Comparison of ENCODE assay signal across 1 cellular context in the genomic region with DNA sequence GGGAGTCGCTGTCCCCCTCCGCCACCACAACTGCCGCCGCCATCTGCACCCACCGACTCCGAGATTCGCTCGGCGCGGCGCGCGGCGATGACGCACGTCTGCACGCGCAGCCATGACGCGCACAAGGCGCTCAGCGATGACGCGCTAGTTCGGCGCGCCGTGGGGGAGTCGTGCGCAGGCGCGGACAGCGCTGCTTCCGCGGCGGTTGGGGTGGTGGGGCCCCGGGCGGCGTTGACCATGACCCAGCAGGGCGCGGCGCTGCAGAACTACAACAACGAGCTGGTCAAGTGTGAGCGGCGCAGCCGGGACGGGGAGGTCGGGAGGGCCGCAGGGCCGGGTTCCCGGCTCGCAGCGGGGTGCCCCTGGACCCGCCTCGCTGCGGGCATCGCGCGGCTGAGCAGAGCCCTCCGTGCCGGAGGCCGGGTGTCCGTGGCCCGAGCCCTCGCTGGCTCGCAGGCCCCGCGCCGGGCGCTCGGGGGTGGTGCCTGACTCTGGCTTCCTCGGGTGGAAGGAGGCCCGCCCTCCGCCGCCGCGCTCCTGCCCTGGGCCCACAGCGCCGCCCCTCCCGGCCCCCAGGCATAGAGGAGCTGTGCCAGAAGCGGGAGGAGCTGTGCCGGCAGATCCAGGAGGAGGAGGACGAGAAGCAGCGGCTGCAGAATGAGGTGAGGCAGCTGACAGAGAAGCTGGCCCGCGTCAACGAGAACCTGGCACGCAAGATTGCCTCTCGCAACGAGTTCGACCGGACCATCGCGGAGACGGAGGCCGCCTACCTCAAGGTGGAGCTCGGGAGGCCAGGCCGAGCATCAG.
A peak's percentile ranks its signal among the peaks of the same experiment; 100 is the strongest.
TF ChIP-seq lines count a peak whose summit lies in the region.

A gene with protein sequence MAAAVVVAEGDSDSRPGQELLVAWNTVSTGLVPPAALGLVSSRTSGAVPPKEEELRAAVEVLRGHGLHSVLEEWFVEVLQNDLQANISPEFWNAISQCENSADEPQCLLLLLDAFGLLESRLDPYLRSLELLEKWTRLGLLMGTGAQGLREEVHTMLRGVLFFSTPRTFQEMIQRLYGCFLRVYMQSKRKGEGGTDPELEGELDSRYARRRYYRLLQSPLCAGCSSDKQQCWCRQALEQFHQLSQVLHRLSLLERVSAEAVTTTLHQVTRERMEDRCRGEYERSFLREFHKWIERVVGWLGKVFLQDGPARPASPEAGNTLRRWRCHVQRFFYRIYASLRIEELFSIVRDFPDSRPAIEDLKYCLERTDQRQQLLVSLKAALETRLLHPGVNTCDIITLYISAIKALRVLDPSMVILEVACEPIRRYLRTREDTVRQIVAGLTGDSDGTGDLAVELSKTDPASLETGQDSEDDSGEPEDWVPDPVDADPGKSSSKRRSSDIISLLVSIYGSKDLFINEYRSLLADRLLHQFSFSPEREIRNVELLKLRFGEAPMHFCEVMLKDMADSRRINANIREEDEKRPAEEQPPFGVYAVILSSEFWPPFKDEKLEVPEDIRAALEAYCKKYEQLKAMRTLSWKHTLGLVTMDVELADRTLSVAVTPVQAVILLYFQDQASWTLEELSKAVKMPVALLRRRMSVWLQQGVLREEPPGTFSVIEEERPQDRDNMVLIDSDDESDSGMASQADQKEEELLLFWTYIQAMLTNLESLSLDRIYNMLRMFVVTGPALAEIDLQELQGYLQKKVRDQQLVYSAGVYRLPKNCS (minus strand): TSS at position 71 of the 807 bp plus-strand sequence. CDS start 28 bp downstream, at position 43.
A gene with protein sequence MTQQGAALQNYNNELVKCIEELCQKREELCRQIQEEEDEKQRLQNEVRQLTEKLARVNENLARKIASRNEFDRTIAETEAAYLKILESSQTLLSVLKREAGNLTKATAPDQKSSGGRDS (plus strand): TSS at position 187 of the 807 bp plus-strand sequence. CDS start 51 bp downstream, at position 238.

TF ChIP-seq in IMR-90, 13 proteins besides CTCF, POLR2A, EP300 and RAD21:
- TF ChIP-seq MAZ (IDR thresholded peaks at IDR 0.05; ENCODE audit: borderline replicate concordance, low read depth, low read length) = peak; percentile 75; the same call in 1 of the 2 replicates
- TF ChIP-seq, protein P1, sequence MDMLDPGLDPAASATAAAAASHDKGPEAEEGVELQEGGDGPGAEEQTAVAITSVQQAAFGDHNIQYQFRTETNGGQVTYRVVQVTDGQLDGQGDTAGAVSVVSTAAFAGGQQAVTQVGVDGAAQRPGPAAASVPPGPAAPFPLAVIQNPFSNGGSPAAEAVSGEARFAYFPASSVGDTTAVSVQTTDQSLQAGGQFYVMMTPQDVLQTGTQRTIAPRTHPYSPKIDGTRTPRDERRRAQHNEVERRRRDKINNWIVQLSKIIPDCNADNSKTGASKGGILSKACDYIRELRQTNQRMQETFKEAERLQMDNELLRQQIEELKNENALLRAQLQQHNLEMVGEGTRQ (IDR thresholded peaks at IDR 0.05; ENCODE audit: low read depth, low read length) = peak; percentile 43
- peak; percentile 25; the same call in 1 of the 2 replicates for TF ChIP-seq NFE2L2 (IDR thresholded peaks at IDR 0.05; ENCODE audit: low read depth, low read length)
- no peak for TF ChIP-seq MAFK (IDR thresholded peaks at IDR 0.05; ENCODE audit: low read depth, low read length)
- TF ChIP-seq BHLHE40 (IDR thresholded peaks at IDR 0.05; ENCODE audit: low read depth, low read length) = peak; percentile 93
- 0 out of 2 replicates have a peak, but pooled peaks have one; percentile 61 for TF ChIP-seq FOS (IDR thresholded peaks at IDR 0.05; ENCODE audit: low read depth, low read length)
- peak; percentile 92 for TF ChIP-seq MXI1 (IDR thresholded peaks at IDR 0.05; ENCODE audit: borderline replicate concordance, low read depth, low read length)
- TF ChIP-seq, protein P2, sequence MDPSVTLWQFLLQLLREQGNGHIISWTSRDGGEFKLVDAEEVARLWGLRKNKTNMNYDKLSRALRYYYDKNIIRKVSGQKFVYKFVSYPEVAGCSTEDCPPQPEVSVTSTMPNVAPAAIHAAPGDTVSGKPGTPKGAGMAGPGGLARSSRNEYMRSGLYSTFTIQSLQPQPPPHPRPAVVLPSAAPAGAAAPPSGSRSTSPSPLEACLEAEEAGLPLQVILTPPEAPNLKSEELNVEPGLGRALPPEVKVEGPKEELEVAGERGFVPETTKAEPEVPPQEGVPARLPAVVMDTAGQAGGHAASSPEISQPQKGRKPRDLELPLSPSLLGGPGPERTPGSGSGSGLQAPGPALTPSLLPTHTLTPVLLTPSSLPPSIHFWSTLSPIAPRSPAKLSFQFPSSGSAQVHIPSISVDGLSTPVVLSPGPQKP (IDR thresholded peaks at IDR 0.05; ENCODE audit: borderline replicate concordance, low read depth, low read length) = no peak
- TF ChIP-seq CHD1 (IDR thresholded peaks at IDR 0.05; ENCODE audit: low read depth, low read length) = no peak
- no peak for TF ChIP-seq CEBPB (IDR thresholded peaks at IDR 0.05; ENCODE audit: low read depth, low read length)
- no peak for TF ChIP-seq RCOR1 (IDR thresholded peaks at IDR 0.05; ENCODE audit: insufficient replicate concordance, low read length)
- TF ChIP-seq SMC3 (IDR thresholded peaks at IDR 0.05; ENCODE audit: low read depth, low read length) = peak; percentile 33; the same call in 1 of the 2 replicates
- no peak for TF ChIP-seq RFX5 (IDR thresholded peaks at IDR 0.05; ENCODE audit: low read depth, low read length)
